In genomic region chr19:41917676-41918075, GRCh38 we compare ENCODE assay signal across 29 cellular contexts. TPM values are rescaled to one million over a fixed set of nuclear protein-coding genes. Genes with fewer than 3 reads are reported as not detected.
"Had no signal": no experiment of that assay in that cellular context is flagged by ENCODE, and none has a peak within 500 bp of the region (broad histone marks: within the 10 kb centered on the region; RNA-seq: fewer than 3 reads in every experiment).

No MANE protein-coding gene starts in this region.

- H3K4me3 Mint-ChIP-seq: activated CD4-positive, alpha-beta T cell treated with anti-CD3 and anti-CD28 coated beads, Interleukin-2, amount 10 ng/mL, durations not matched to agents 24 days and 14 days; activated CD8-positive, alpha-beta memory T cell treated with anti-CD3 and anti-CD28 coated beads, Interleukin-2, amount 10 ng/mL, durations not matched to agents 7 days and 5 days; activated naive CD4-positive, alpha-beta T cell treated with anti-CD3 and anti-CD28 coated beads, Interleukin-2, amount 50 U/mL, for 24 hours; activated T-cell treated with anti-CD3 and anti-CD28 coated beads, Interleukin-2, amount 50 U/mL, for 24 hours; activated T-helper 1 cell treated with anti-CD3 and anti-CD28 coated beads, Interleukin-12 subunit alpha, Interleukin-12 subunit beta, Interleukin-2, Interleukin-4 antibody, amounts not matched to agents 30 ng/mL and 10 ng/mL and 1 ng/mL, durations not matched to agents 14 hours and 24 hours and 36 hours; T-helper 17 cell; WTC11 had no signal

- H3K27me3 Mint-ChIP-seq: activated naive CD4-positive, alpha-beta T cell treated with anti-CD3 and anti-CD28 coated beads, Interleukin-2, amount 50 U/mL, for 24 hours had no signal

- H3K9me3 ChIP-seq: ascending aorta, body of pancreas had no signal

- H3K27ac ChIP-seq: ascending aorta, body of pancreas had no signal

- H3K36me3 Mint-ChIP-seq: activated CD8-positive, alpha-beta memory T cell treated with anti-CD3 and anti-CD28 coated beads, Interleukin-2, amount 10 ng/mL, durations not matched to agents 7 days and 5 days; activated naive CD4-positive, alpha-beta T cell treated with anti-CD3 and anti-CD28 coated beads, Interleukin-2, amount 50 U/mL, for 24 hours; WTC11 had no signal

- DNase-seq: activated CD4-positive, alpha-beta T cell treated with anti-CD3 and anti-CD28 coated beads for 1 hour; activated CD4-positive, alpha-beta T cell treated with anti-CD3 and anti-CD28 coated beads, Interleukin-2, amount 10 ng/mL, durations not matched to agents 24 days and 14 days; activated CD4-positive, alpha-beta T cell treated with anti-CD3 and anti-CD28 coated beads, Interleukin-2, amount 50 U/mL, for 48 hours; activated CD8-positive, alpha-beta memory T cell treated with anti-CD3 and anti-CD28 coated beads, Interleukin-2, amount 10 ng/mL, durations not matched to agents 7 days and 5 days; activated effector memory CD4-positive, alpha-beta T cell treated with Interleukin-2 at 50 U/mL for 16 hours; activated naive CD4-positive, alpha-beta T cell; activated T-cell treated with anti-CD3 and anti-CD28 coated beads, Interleukin-2, amount 50 U/mL, for 24 hours; body of pancreas; central memory CD4-positive, alpha-beta T cell; Kasumi-1; KBM-7; NCI-H1105 treated with DMSO at 0.1 percent for 48 hours; NCI-H1436 treated with DMSO at 0.1 percent for 48 hours; NCI-H1930; NCI-H2171; NCI-H226; NCI-H510A; NCI-H526 treated with DMSO at 0.1 percent for 48 hours; PC-3; SHP77 treated with DMSO at 0.1 percent for 48 hours; T-helper 17 cell; T-helper 9 cell had no signal

- FAIRE-seq: RCC 7860 had no signal

- ATAC-seq: activated CD8-positive, alpha-beta memory T cell treated with anti-CD3 and anti-CD28 coated beads, Interleukin-2, amount 10 ng/mL, durations not matched to agents 7 days and 5 days; body of pancreas; PC-3; T-helper 17 cell; WTC11 had no signal

- H3K9me3 Mint-ChIP-seq: activated CD4-positive, alpha-beta T cell treated with anti-CD3 and anti-CD28 coated beads, Interleukin-2, amount 10 ng/mL, durations not matched to agents 24 days and 14 days; activated naive CD4-positive, alpha-beta T cell treated with anti-CD3 and anti-CD28 coated beads, Interleukin-2, amount 50 U/mL, for 24 hours; activated T-cell treated with anti-CD3 and anti-CD28 coated beads, Interleukin-2, amount 50 U/mL, for 24 hours; activated T-helper 1 cell treated with anti-CD3 and anti-CD28 coated beads, Interleukin-12 subunit alpha, Interleukin-12 subunit beta, Interleukin-2, Interleukin-4 antibody, amounts not matched to agents 30 ng/mL and 10 ng/mL and 1 ng/mL, durations not matched to agents 14 hours and 24 hours and 36 hours; WTC11 had no signal

- H3K4me1 ChIP-seq: ascending aorta had no signal

- H3K4me3 ChIP-seq: ascending aorta, body of pancreas had no signal

- H3K27ac Mint-ChIP-seq: activated CD4-positive, alpha-beta T cell treated with anti-CD3 and anti-CD28 coated beads, Interleukin-2, amount 10 ng/mL, durations not matched to agents 24 days and 14 days; activated CD8-positive, alpha-beta memory T cell treated with anti-CD3 and anti-CD28 coated beads, Interleukin-2, amount 10 ng/mL, durations not matched to agents 7 days and 5 days; activated naive CD4-positive, alpha-beta T cell treated with anti-CD3 and anti-CD28 coated beads, Interleukin-2, amount 50 U/mL, for 24 hours; activated T-cell treated with anti-CD3 and anti-CD28 coated beads, Interleukin-2, amount 50 U/mL, for 24 hours; activated T-helper 1 cell treated with anti-CD3 and anti-CD28 coated beads, Interleukin-12 subunit alpha, Interleukin-12 subunit beta, Interleukin-2, Interleukin-4 antibody, amounts not matched to agents 30 ng/mL and 10 ng/mL and 1 ng/mL, durations not matched to agents 14 hours and 24 hours and 36 hours; T-helper 17 cell; WTC11 had no signal

- H3K36me3 ChIP-seq: ascending aorta had no signal

RNA-seq across cellular contexts. Expression of gene ERFL, which starts 10.6 kb away (rescaled TPM):
- total RNA-seq: ascending aorta, body of pancreas, SK-MEL-5 had no signal

RNA-seq across cellular contexts. Expression of gene CD79A, which starts 40.6 kb away (rescaled TPM):
- total RNA-seq: ascending aorta, body of pancreas, bronchial epithelial cell had no signal
